In genomic region chr13:28493740-28494536, GRCh38 we compare ENCODE assay signal across 8 cellular contexts. TPM values are rescaled to one million over a fixed set of nuclear protein-coding genes. Genes with fewer than 3 reads are reported as not detected.
DNase-seq lines count a peak whose midpoint lies in the region; ATAC-seq and TF ChIP-seq lines count a peak whose summit lies in the region.

No MANE protein-coding gene starts in this region.

- H3K27ac Mint-ChIP-seq in natural killer cell treated with Interleukin-12 subunit alpha and Interleukin-12 subunit beta and Interleukin-15 and Interleukin-18, amount 100 ng/mL, for 72 hours, result no peak overlapping the region
- H3K27ac Mint-ChIP-seq in natural killer cell (no peak overlapping the region), mesothelial cell of epicardium (no peak overlapping the region)

- H3K36me3 Mint-ChIP-seq in natural killer cell treated with Interleukin-12 subunit alpha and Interleukin-12 subunit beta and Interleukin-15 and Interleukin-18, amount 100 ng/mL, for 72 hours, result no peaks in the 10 kb centered on the region
- H3K36me3 Mint-ChIP-seq in natural killer cell (no peaks in the 10 kb centered on the region), mesothelial cell of epicardium (no peaks in the 10 kb centered on the region)

- peaks cover 42 to 54% of the 10 kb centered on the region in 2 donors for H3K27me3 Mint-ChIP-seq in natural killer cell treated with Interleukin-12 subunit alpha and Interleukin-12 subunit beta and Interleukin-15 and Interleukin-18, amount 100 ng/mL, for 72 hours
- H3K27me3 Mint-ChIP-seq in natural killer cell (ENCODE audit: low read depth in 2 of 2), result peaks cover 43 to 76% of the 10 kb centered on the region in 2 donors
- H3K27me3 Mint-ChIP-seq in mesothelial cell of epicardium (ENCODE audit: low read depth), result peaks cover 91% of the 10 kb centered on the region

- peak; percentile 8 to 37 for ATAC-seq in natural killer cell treated with Interleukin-12 subunit alpha and Interleukin-12 subunit beta and Interleukin-15 and Interleukin-18, amount 100 ng/mL, for 72 hours
- ATAC-seq in natural killer cell (no peak), GM18867 (IDR thresholded peaks at IDR 0.05; ENCODE audit: unreplicated experiment) (no peak), HG03460 (IDR thresholded peaks at IDR 0.05; ENCODE audit: unreplicated experiment) (no peak), HG02981 (IDR thresholded peaks at IDR 0.05; ENCODE audit: unreplicated experiment) (no peak)

- H3K4me3 Mint-ChIP-seq in natural killer cell treated with Interleukin-12 subunit alpha and Interleukin-12 subunit beta and Interleukin-15 and Interleukin-18, amount 100 ng/mL, for 72 hours, result no peak overlapping the region
- H3K4me3 Mint-ChIP-seq in natural killer cell, result no peak overlapping the region
- H3K4me3 Mint-ChIP-seq in mesothelial cell of epicardium, result peak overlapping the region; percentile 51

- peak overlapping the region; percentile 30 for H3K4me3 ChIP-seq in astrocyte of the spinal cord (ENCODE audit: low read depth, low read length)

- no peaks in the 10 kb centered on the region for H3K9me3 Mint-ChIP-seq in natural killer cell treated with Interleukin-12 subunit alpha and Interleukin-12 subunit beta and Interleukin-15 and Interleukin-18, amount 100 ng/mL, for 72 hours
- H3K9me3 Mint-ChIP-seq in natural killer cell (no peaks in the 10 kb centered on the region), mesothelial cell of epicardium (no peaks in the 10 kb centered on the region)

- H3K4me1 Mint-ChIP-seq in natural killer cell treated with Interleukin-12 subunit alpha and Interleukin-12 subunit beta and Interleukin-15 and Interleukin-18, amount 100 ng/mL, for 72 hours (ENCODE audit: low read depth in 2 of 2), result peaks cover 6 to 15% of the 10 kb centered on the region in 2 donors
- H3K4me1 Mint-ChIP-seq in natural killer cell (no peaks in the 10 kb centered on the region), mesothelial cell of epicardium (peaks cover 10% of the 10 kb centered on the region)

- no peak for DNase-seq in natural killer cell treated with Interleukin-12 subunit alpha and Interleukin-12 subunit beta and Interleukin-15 and Interleukin-18, amount 100 ng/mL, for 72 hours (ENCODE audit: low spot score)
- DNase-seq in natural killer cell, result no peak
- no peak for DNase-seq in astrocyte of the spinal cord (ENCODE audit: low read depth, low spot score)
- DNase-seq in mesothelial cell of epicardium (ENCODE audit: low spot score in 2 of 2, unreplicated experiment in 2 of 2), result no peak
- DNase-seq in HT-29 (ENCODE audit: low spot score), result no peak

- intact Hi-C loops in natural killer cell (cut with micrococcal nuclease), result no loop called here

- TF ChIP-seq CTCF in natural killer cell (IDR thresholded peaks at IDR 0.05) (no peak), astrocyte of the spinal cord (IDR thresholded peaks at IDR 0.05; ENCODE audit: low read depth, low read length) (no peak), mesothelial cell of epicardium (IDR thresholded peaks at IDR 0.05; ENCODE audit: unreplicated experiment) (no peak)

- in situ Hi-C loops in astrocyte of the spinal cord (cut with HindIII; ENCODE audit: low sequenced_read_pairs), result no loop called here

RNA-seq across cellular contexts. Expression of gene FLT1, which starts 1.0 kb away (rescaled TPM):
- total RNA-seq in natural killer cell treated with Interleukin-12 subunit alpha and Interleukin-12 subunit beta and Interleukin-15 and Interleukin-18, amount 100 ng/mL, for 72 hours, result 1 to 10 TPM; 1.3 to 1.6 TPM
- total RNA-seq in natural killer cell (under 1 TPM; 0.05 to 0.43 (median 0.07) TPM), mesothelial cell of epicardium (4.9 to 6.5 TPM (median 5.5 TPM) in 3 replicates)
- not detected in 2 replicates for total RNA-seq in HT-29 (2014; rRNA removed; shearing (Covaris generic))

Comparison
In these comparisons a context has a peak if more than half of its experiments do, and no peak if none do; other contexts are left out.
1. ATAC-seq: peak in natural killer cell treated with Interleukin-12 subunit alpha and Interleukin-12 subunit beta and Interleukin-15 and Interleukin-18, amount 100 ng/mL, for 72 hours (2 of 2); none in natural killer cell (0 of 3), GM18867 (single experiment), HG03460 (single experiment) and HG02981 (single experiment).